1 cellular context compared by ENCODE assay signal in genomic region chr12:112468041-112468440, GRCh38.
TF ChIP-seq lines count a peak whose summit lies in the region.

No MANE protein-coding gene starts in this region.

TF ChIP-seq in WTC11, 78 proteins besides CTCF, POLR2A, EP300 and RAD21 (continued from another document):
- TF ChIP-seq ATF3 (CRISPR knock-in tag; conservative IDR thresholded peaks at IDR 0.05) (no peak), IRF1 (CRISPR knock-in tag; IDR thresholded peaks at IDR 0.05) (no peak), HMGA2 (CRISPR knock-in tag; IDR thresholded peaks at IDR 0.05) (no peak), ZNF232 (CRISPR knock-in tag; IDR thresholded peaks at IDR 0.05) (no peak), NFYB (CRISPR knock-in tag; conservative IDR thresholded peaks at IDR 0.05; ENCODE audit: low read depth) (no peak), ZNF281 (CRISPR knock-in tag; IDR thresholded peaks at IDR 0.05) (no peak), FOXP4 (CRISPR knock-in tag; IDR thresholded peaks at IDR 0.05) (no peak), SMAD4 (CRISPR knock-in tag; IDR thresholded peaks at IDR 0.05) (no peak)
